Comparison of ENCODE assay signal across 9 cellular contexts in genomic region chr1:240455228-240455821, GRCh38.
DNase-seq lines count a peak whose midpoint lies in the region; ATAC-seq, FAIRE-seq and TF ChIP-seq lines count a peak whose summit lies in the region.
"Had no signal": no experiment of that assay in that cellular context is flagged by ENCODE, and none has a peak within 500 bp of the region (broad histone marks: within the 10 kb centered on the region; RNA-seq: fewer than 3 reads in every experiment).

No MANE protein-coding gene starts in this region.

- peak; percentile 17 for TF ChIP-seq CTCF in GM12873 (IDR thresholded peaks at IDR 0.05; ENCODE audit: insufficient read depth, low read depth, low read length, missing control alignments)
- peak; percentile 53 for TF ChIP-seq CTCF in LNCaP clone FGC (IDR thresholded peaks at IDR 0.05; ENCODE audit: control insufficient read depth, extremely low read depth, insufficient read depth)
- TF ChIP-seq CTCF in colonic mucosa (IDR thresholded peaks at IDR 0.05) = peak; percentile 39
- peak; percentile 49 for TF ChIP-seq CTCF in osteocyte (IDR thresholded peaks at IDR 0.05)
- peak in 3 of 56 donors; percentile 10 to 18 (median 13) for TF ChIP-seq CTCF in dorsolateral prefrontal cortex (IDR thresholded peaks at IDR 0.05 in 54 of 56, conservative IDR thresholded peaks at IDR 0.05 in 2 of 56; ENCODE audit: low read depth in 1 of 56, partially characterized antibody in 56 of 56)

- H3K27me3 ChIP-seq in colonic mucosa = no peaks in the 10 kb centered on the region
- H3K27me3 ChIP-seq in dorsolateral prefrontal cortex = no peaks in the 10 kb centered on the region

- no peak for ATAC-seq in HG03571 (IDR thresholded peaks at IDR 0.05; ENCODE audit: unreplicated experiment)

- H3K27ac Mint-ChIP-seq in osteocyte (ENCODE audit: unreplicated experiment) = no peak overlapping the region
- H3K27ac Mint-ChIP-seq: brain had no signal

- H3K36me3 ChIP-seq in colonic mucosa = no peaks in the 10 kb centered on the region

- H3K4me1 Mint-ChIP-seq in osteocyte (ENCODE audit: unreplicated experiment) = peaks cover 5% of the 10 kb centered on the region

- H3K36me3 Mint-ChIP-seq in osteocyte (ENCODE audit: unreplicated experiment) = no peaks in the 10 kb centered on the region

- DNase-seq in LNCaP clone FGC (ENCODE audit: low read depth) = no peak
- DNase-seq in colonic mucosa = no peak
- no peak for DNase-seq in osteocyte (ENCODE audit: extremely low spot score, unreplicated experiment)
- DNase-seq in GM19239 (ENCODE audit: insufficient read length, low spot score) = no peak
- no peak for DNase-seq in dorsolateral prefrontal cortex
- DNase-seq: activated CD4-positive, CD25-positive, alpha-beta regulatory T cell had no signal

- H3K27ac ChIP-seq in colonic mucosa (no peak overlapping the region), dorsolateral prefrontal cortex (no peak overlapping the region)

- intact Hi-C loops in colonic mucosa (cut with DNase I) (loop anchor here (10.0 kb wide), 1 partner anchor 149 kb away; no protein-coding TSS in a partner anchor), dorsolateral prefrontal cortex (cut with DNase I) (no loop called here)

- H3K27me3 Mint-ChIP-seq in osteocyte (ENCODE audit: unreplicated experiment) = no peaks in the 10 kb centered on the region
- H3K27me3 Mint-ChIP-seq: brain had no signal

- no peak for FAIRE-seq in GM19239 (lab: Jason Lieb, UNC)

- no peaks in the 10 kb centered on the region for H3K4me1 ChIP-seq in colonic mucosa

- no peak overlapping the region for H3K4me3 ChIP-seq in LNCaP clone FGC (ENCODE audit: low read depth, low read length)
- no peak overlapping the region for H3K4me3 ChIP-seq in colonic mucosa
- no peak overlapping the region for H3K4me3 ChIP-seq in dorsolateral prefrontal cortex

- H3K9ac ChIP-seq in colonic mucosa (ENCODE audit: low read depth in 2 of 2, low read length in 2 of 2) = no peak overlapping the region

- no peaks in the 10 kb centered on the region for H3K9me3 ChIP-seq in colonic mucosa

- H3K4me3 Mint-ChIP-seq in osteocyte (ENCODE audit: unreplicated experiment) = no peak overlapping the region
- H3K4me3 Mint-ChIP-seq: brain had no signal

- H3K9me3 Mint-ChIP-seq in osteocyte (ENCODE audit: unreplicated experiment) = no peaks in the 10 kb centered on the region
- H3K9me3 Mint-ChIP-seq: brain had no signal
